2 cellular contexts compared by ENCODE assay signal in the genomic region with DNA sequence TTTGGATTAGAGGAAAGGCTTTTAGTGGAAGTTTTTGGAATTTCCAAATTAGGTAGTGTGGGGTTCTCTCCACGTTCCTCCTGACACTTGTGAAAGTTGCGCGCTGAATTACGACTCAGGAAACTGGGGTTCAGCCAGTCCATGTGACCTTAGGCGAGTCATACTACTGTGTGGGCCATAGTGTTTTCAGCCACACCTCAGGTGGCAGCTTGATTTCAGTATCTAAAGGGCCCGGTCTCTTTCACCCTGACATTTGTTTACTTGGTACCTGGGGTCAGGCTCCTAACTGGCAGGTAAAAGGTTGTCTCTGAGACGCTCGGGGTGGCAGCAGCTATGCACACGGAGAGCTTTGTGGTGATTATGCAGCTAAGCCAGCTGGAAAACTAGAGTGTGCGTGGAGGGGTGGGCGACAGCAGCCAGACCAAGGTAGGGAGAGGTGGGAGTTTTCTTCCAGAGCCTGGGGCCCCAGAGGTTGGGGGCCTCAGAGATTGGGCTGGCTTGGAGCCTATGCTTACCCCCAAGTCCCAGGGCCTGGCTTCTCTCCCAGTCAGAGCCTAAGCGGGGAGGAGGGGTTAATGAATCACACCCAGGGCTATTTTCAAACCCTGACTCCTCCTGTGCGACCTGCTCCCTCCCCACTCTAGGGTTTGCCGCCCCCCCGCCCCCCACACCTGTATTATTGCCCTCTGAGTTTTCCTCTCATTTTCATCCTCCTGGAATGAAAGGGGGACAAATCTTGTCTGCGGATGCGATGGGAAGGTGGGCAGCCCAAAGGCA.
TF ChIP-seq lines count a peak whose summit lies in the region.

No MANE protein-coding gene starts in this region.

TF ChIP-seq in IMR-90, 13 proteins besides CTCF, POLR2A, EP300 and RAD21:
- TF ChIP-seq RCOR1 (IDR thresholded peaks at IDR 0.05; ENCODE audit: insufficient replicate concordance, low read length) (no peak), SMC3 (IDR thresholded peaks at IDR 0.05; ENCODE audit: low read depth, low read length) (no peak), CHD1 (IDR thresholded peaks at IDR 0.05; ENCODE audit: low read depth, low read length) (no peak), BHLHE40 (IDR thresholded peaks at IDR 0.05; ENCODE audit: low read depth, low read length) (no peak), RFX5 (IDR thresholded peaks at IDR 0.05; ENCODE audit: low read depth, low read length) (no peak), FOS (IDR thresholded peaks at IDR 0.05; ENCODE audit: low read depth, low read length) (no peak), MXI1 (IDR thresholded peaks at IDR 0.05; ENCODE audit: borderline replicate concordance, low read depth, low read length) (no peak), MAFK (IDR thresholded peaks at IDR 0.05; ENCODE audit: low read depth, low read length) (no peak), NFE2L2 (IDR thresholded peaks at IDR 0.05; ENCODE audit: low read depth, low read length) (no peak), CEBPB (IDR thresholded peaks at IDR 0.05; ENCODE audit: low read depth, low read length) (no peak)
- TF ChIP-seq, protein P1, sequence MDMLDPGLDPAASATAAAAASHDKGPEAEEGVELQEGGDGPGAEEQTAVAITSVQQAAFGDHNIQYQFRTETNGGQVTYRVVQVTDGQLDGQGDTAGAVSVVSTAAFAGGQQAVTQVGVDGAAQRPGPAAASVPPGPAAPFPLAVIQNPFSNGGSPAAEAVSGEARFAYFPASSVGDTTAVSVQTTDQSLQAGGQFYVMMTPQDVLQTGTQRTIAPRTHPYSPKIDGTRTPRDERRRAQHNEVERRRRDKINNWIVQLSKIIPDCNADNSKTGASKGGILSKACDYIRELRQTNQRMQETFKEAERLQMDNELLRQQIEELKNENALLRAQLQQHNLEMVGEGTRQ (IDR thresholded peaks at IDR 0.05; ENCODE audit: low read depth, low read length), result no peak
- TF ChIP-seq, protein P2, sequence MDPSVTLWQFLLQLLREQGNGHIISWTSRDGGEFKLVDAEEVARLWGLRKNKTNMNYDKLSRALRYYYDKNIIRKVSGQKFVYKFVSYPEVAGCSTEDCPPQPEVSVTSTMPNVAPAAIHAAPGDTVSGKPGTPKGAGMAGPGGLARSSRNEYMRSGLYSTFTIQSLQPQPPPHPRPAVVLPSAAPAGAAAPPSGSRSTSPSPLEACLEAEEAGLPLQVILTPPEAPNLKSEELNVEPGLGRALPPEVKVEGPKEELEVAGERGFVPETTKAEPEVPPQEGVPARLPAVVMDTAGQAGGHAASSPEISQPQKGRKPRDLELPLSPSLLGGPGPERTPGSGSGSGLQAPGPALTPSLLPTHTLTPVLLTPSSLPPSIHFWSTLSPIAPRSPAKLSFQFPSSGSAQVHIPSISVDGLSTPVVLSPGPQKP (IDR thresholded peaks at IDR 0.05; ENCODE audit: borderline replicate concordance, low read depth, low read length), result no peak

TF ChIP-seq in endothelial cell of umbilical vein, 7 proteins besides CTCF, POLR2A, EP300 and RAD21:
- no peak for TF ChIP-seq FOS (IDR thresholded peaks at IDR 0.05; ENCODE audit: borderline replicate concordance, insufficient read depth, low read length)
- TF ChIP-seq EZH2 (IDR thresholded peaks at IDR 0.05; ENCODE audit: borderline replicate concordance, low read depth, low read length, severe bottlenecking), result no peak
- TF ChIP-seq MYC (IDR thresholded peaks at IDR 0.05; ENCODE audit: low read depth, low read length), result no peak
- TF ChIP-seq POLR2AphosphoS5 (IDR thresholded peaks at IDR 0.05; ENCODE audit: insufficient read depth, low read depth, low read length), result no peak
- TF ChIP-seq, protein P3, sequence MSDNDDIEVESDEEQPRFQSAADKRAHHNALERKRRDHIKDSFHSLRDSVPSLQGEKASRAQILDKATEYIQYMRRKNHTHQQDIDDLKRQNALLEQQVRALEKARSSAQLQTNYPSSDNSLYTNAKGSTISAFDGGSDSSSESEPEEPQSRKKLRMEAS (IDR thresholded peaks at IDR 0.05; ENCODE audit: insufficient read depth, insufficient read length), result no peak
- no peak for TF ChIP-seq JUN (IDR thresholded peaks at IDR 0.05; ENCODE audit: borderline replicate concordance, insufficient read depth, insufficient read length, low read depth)
- no peak for TF ChIP-seq GATA2 (IDR thresholded peaks at IDR 0.05; ENCODE audit: insufficient read depth, insufficient read length, low read depth, low read length)
